In genomic region chr12:107661830-107662229, GRCh38 we compare ENCODE assay signal across 27 cellular contexts. TPM values are rescaled to one million over a fixed set of nuclear protein-coding genes. Genes with fewer than 3 reads are reported as not detected.
DNase-seq lines count a peak whose midpoint lies in the region; ATAC-seq and TF ChIP-seq lines count a peak whose summit lies in the region.
"Had no signal": no experiment of that assay in that cellular context is flagged by ENCODE, and none has a peak within 500 bp of the region (broad histone marks: within the 10 kb centered on the region; RNA-seq: fewer than 3 reads in every experiment).

No MANE protein-coding gene starts in this region.

- H3K4me1 Mint-ChIP-seq in activated naive CD4-positive, alpha-beta T cell treated with anti-CD3 and anti-CD28 coated beads for 36 hours (ENCODE audit: low read depth) = peaks cover 20% of the 10 kb centered on the region
- H3K4me1 Mint-ChIP-seq in activated naive CD4-positive, alpha-beta T cell treated with anti-CD3 and anti-CD28 coated beads, Interleukin-2, amount 10 ng/mL, durations not matched to agents 7 days and 5 days = peaks cover 10% of the 10 kb centered on the region
- peaks cover 13% of the 10 kb centered on the region for H3K4me1 Mint-ChIP-seq in stimulated activated memory B cell treated with anti-CD40 and anti-IgM and Interleukin-4, amounts not matched to agents 10 μg/mL and 1 μg/mL and 100 μg/mL, for 72 hours

- peak; percentile 17 for DNase-seq in activated naive CD4-positive, alpha-beta T cell treated with anti-CD3 and anti-CD28 coated beads for 36 hours
- DNase-seq in activated naive CD4-positive, alpha-beta T cell treated with anti-CD3 and anti-CD28 coated beads, Interleukin-2, amount 10 ng/mL, durations not matched to agents 7 days and 5 days = no peak
- no peak for DNase-seq in NCI-H1105 (lab: John Stamatoyannopoulos, UW)
- no peak for DNase-seq in posterior cingulate gyrus
- no peak for DNase-seq in kidney glomerular epithelial cell (lab: John Stamatoyannopoulos, UW)
- DNase-seq: CD8-positive, alpha-beta T cell; effector CD4-positive, alpha-beta T cell; H9; hypothalamus; NCI-H146; NCI-H2107; NCI-H446; NCI-H82; pancreas; SIG-M5; uterus had no signal

- no peak overlapping the region for H3K9ac ChIP-seq in OCI-LY3 (ENCODE audit: low read length)

- no peak overlapping the region for H2AFZ ChIP-seq in OCI-LY3 (ENCODE audit: low read depth, low read length)

- no peaks in the 10 kb centered on the region for H3K27me3 Mint-ChIP-seq in activated naive CD4-positive, alpha-beta T cell treated with anti-CD3 and anti-CD28 coated beads for 36 hours (ENCODE audit: low read depth)
- peaks cover 9% of the 10 kb centered on the region for H3K27me3 Mint-ChIP-seq in activated naive CD4-positive, alpha-beta T cell treated with anti-CD3 and anti-CD28 coated beads, Interleukin-2, amount 10 ng/mL, durations not matched to agents 7 days and 5 days
- peaks cover 45% of the 10 kb centered on the region for H3K27me3 Mint-ChIP-seq in stimulated activated memory B cell treated with anti-CD40 and anti-IgM and Interleukin-4, amounts not matched to agents 10 μg/mL and 1 μg/mL and 100 μg/mL, for 72 hours

- H3K36me3 Mint-ChIP-seq in activated naive CD4-positive, alpha-beta T cell treated with anti-CD3 and anti-CD28 coated beads for 36 hours (ENCODE audit: low read depth) = peaks cover 2% of the 10 kb centered on the region
- peaks cover 8% of the 10 kb centered on the region for H3K36me3 Mint-ChIP-seq in activated naive CD4-positive, alpha-beta T cell treated with anti-CD3 and anti-CD28 coated beads, Interleukin-2, amount 10 ng/mL, durations not matched to agents 7 days and 5 days
- no peaks in the 10 kb centered on the region for H3K36me3 Mint-ChIP-seq in stimulated activated memory B cell treated with anti-CD40 and anti-IgM and Interleukin-4, amounts not matched to agents 10 μg/mL and 1 μg/mL and 100 μg/mL, for 72 hours
- H3K36me3 Mint-ChIP-seq: activated naive CD4-positive, alpha-beta T cell treated with anti-CD3 and anti-CD28 coated beads, Interleukin-2, amount 50 U/mL, for 72 hours; memory B cell had no signal

- no peaks in the 10 kb centered on the region for H3K9me3 Mint-ChIP-seq in activated naive CD4-positive, alpha-beta T cell treated with anti-CD3 and anti-CD28 coated beads for 36 hours
- H3K9me3 Mint-ChIP-seq in activated naive CD4-positive, alpha-beta T cell treated with anti-CD3 and anti-CD28 coated beads, Interleukin-2, amount 10 ng/mL, durations not matched to agents 7 days and 5 days = no peaks in the 10 kb centered on the region
- H3K9me3 Mint-ChIP-seq in stimulated activated memory B cell treated with anti-CD40 and anti-IgM and Interleukin-4, amounts not matched to agents 10 μg/mL and 1 μg/mL and 100 μg/mL, for 72 hours = no peaks in the 10 kb centered on the region
- H3K9me3 Mint-ChIP-seq: activated T-helper 2 cell treated with anti-CD3 and anti-CD28 coated beads, Interferon-gamma antibody, Interleukin-2, Interleukin-4, amounts not matched to agents 10 μg/mL and 5 μg/mL and 100 μg/mL, durations not matched to agents 14 hours and 24 hours and 36 hours; CD8-positive, alpha-beta T cell; H9; memory B cell; stimulated activated naive CD8-positive, alpha-beta T cell treated with anti-CD3 and anti-CD28 coated beads, Interleukin-15, Interleukin-2, amounts not matched to agents 100 ng/mL and 50 ng/mL, for 24 hours had no signal

- ATAC-seq in GM21447 (IDR thresholded peaks at IDR 0.05; ENCODE audit: unreplicated experiment) = peak; percentile 70
- ATAC-seq in stimulated activated memory B cell treated with anti-CD40 and anti-IgM and Interleukin-4, amounts not matched to agents 10 μg/mL and 1 μg/mL and 100 μg/mL, for 72 hours = peak; percentile 51
- ATAC-seq: CD8-positive, alpha-beta T cell had no signal

- no peak overlapping the region for H3K27ac ChIP-seq in OCI-LY3 (ENCODE audit: low read length)
- H3K27ac ChIP-seq: breast epithelium, epithelial cell of prostate, pancreas, thoracic aorta, uterus had no signal

- intact Hi-C loops in activated naive CD4-positive, alpha-beta T cell treated with anti-CD3 and anti-CD28 coated beads for 36 hours (cut with micrococcal nuclease) = no loop called here
- intact Hi-C loops in posterior cingulate gyrus (cut with DNase I) = no loop called here

- no peaks in the 10 kb centered on the region for H4K20me1 ChIP-seq in OCI-LY3 (ENCODE audit: insufficient read depth, low read length)

- TF ChIP-seq CTCF in OCI-LY3 (IDR thresholded peaks at IDR 0.05; ENCODE audit: low read depth, low read length) = no peak

- no peaks in the 10 kb centered on the region for H3K36me3 ChIP-seq in OCI-LY3 (replicated peaks; ENCODE audit: low read depth, low read length)
- H3K36me3 ChIP-seq: breast epithelium, pancreas, thoracic aorta, uterus had no signal

- CTCF ChIA-PET in activated naive CD4-positive, alpha-beta T cell treated with anti-CD3 and anti-CD28 coated beads for 36 hours (lab: Charles Lee) = interaction anchor here (1.6 kb wide), 2 partner anchors 9 to 14 kb away, joined by 6 read pairs; no protein-coding TSS in a partner anchor
- CTCF ChIA-PET in activated naive CD4-positive, alpha-beta T cell treated with anti-CD3 and anti-CD28 coated beads, Interleukin-2, amount 10 ng/mL, durations not matched to agents 7 days and 5 days (lab: Charles Lee) = interaction anchor here (2.5 kb wide), 1 partner anchor 9 kb away, joined by 9 read pairs; no protein-coding TSS in a partner anchor

- H3K4me1 ChIP-seq in OCI-LY3 (ENCODE audit: low read length) = peaks cover 18% of the 10 kb centered on the region
- H3K4me1 ChIP-seq: breast epithelium, pancreas, uterus had no signal

- H3K27ac Mint-ChIP-seq in activated naive CD4-positive, alpha-beta T cell treated with anti-CD3 and anti-CD28 coated beads for 36 hours = no peak overlapping the region
- no peak overlapping the region for H3K27ac Mint-ChIP-seq in activated naive CD4-positive, alpha-beta T cell treated with anti-CD3 and anti-CD28 coated beads, Interleukin-2, amount 10 ng/mL, durations not matched to agents 7 days and 5 days
- H3K27ac Mint-ChIP-seq in stimulated activated memory B cell treated with anti-CD40 and anti-IgM and Interleukin-4, amounts not matched to agents 10 μg/mL and 1 μg/mL and 100 μg/mL, for 72 hours = no peak overlapping the region
- H3K27ac Mint-ChIP-seq: activated naive CD4-positive, alpha-beta T cell treated with anti-CD3 and anti-CD28 coated beads, Interleukin-2, amount 50 U/mL, for 72 hours; activated T-helper 2 cell treated with anti-CD3 and anti-CD28 coated beads, Interferon-gamma antibody, Interleukin-2, Interleukin-4, amounts not matched to agents 10 μg/mL and 5 μg/mL and 100 μg/mL, durations not matched to agents 14 hours and 24 hours and 36 hours; CD8-positive, alpha-beta T cell; memory B cell; stimulated activated naive CD8-positive, alpha-beta T cell treated with anti-CD3 and anti-CD28 coated beads, Interleukin-15, Interleukin-2, amounts not matched to agents 100 ng/mL and 50 ng/mL, for 24 hours had no signal

- H3K4me3 ChIP-seq in OCI-LY3 (ENCODE audit: low read length) = 0 out of 2 replicates have a peak overlapping the region, but pooled peaks have one; percentile 9
- H3K4me3 ChIP-seq: breast epithelium, pancreas, smooth muscle cell, thoracic aorta, uterus had no signal

- H3K4me2 ChIP-seq in OCI-LY3 (ENCODE audit: low read length) = peak overlapping the region; percentile 43
- H3K4me2 ChIP-seq: smooth muscle cell had no signal

- peaks cover 7% of the 10 kb centered on the region for H3K27me3 ChIP-seq in OCI-LY3 (ENCODE audit: low read depth, low read length)
- H3K27me3 ChIP-seq: breast epithelium, pancreas, uterus had no signal

- no peak overlapping the region for H3K4me3 Mint-ChIP-seq in activated naive CD4-positive, alpha-beta T cell treated with anti-CD3 and anti-CD28 coated beads for 36 hours
- H3K4me3 Mint-ChIP-seq in activated naive CD4-positive, alpha-beta T cell treated with anti-CD3 and anti-CD28 coated beads, Interleukin-2, amount 10 ng/mL, durations not matched to agents 7 days and 5 days = no peak overlapping the region
- no peak overlapping the region for H3K4me3 Mint-ChIP-seq in stimulated activated memory B cell treated with anti-CD40 and anti-IgM and Interleukin-4, amounts not matched to agents 10 μg/mL and 1 μg/mL and 100 μg/mL, for 72 hours
- H3K4me3 Mint-ChIP-seq: CD8-positive, alpha-beta T cell; H9; memory B cell; stimulated activated naive CD8-positive, alpha-beta T cell treated with anti-CD3 and anti-CD28 coated beads, Interleukin-15, Interleukin-2, amounts not matched to agents 100 ng/mL and 50 ng/mL, for 24 hours had no signal

- no peaks in the 10 kb centered on the region for H3K79me2 ChIP-seq in OCI-LY3 (ENCODE audit: low read length)

- H3K9me3 ChIP-seq in OCI-LY3 (ENCODE audit: insufficient read depth, low read length) = no peaks in the 10 kb centered on the region
- H3K9me3 ChIP-seq: breast epithelium, pancreas, thoracic aorta, uterus had no signal

RNA-seq across cellular contexts. Expression of gene PWP1, which starts 23.8 kb away (rescaled TPM):
- 10 to 100 TPM; 35.0 to 37.1 TPM for total RNA-seq in activated naive CD4-positive, alpha-beta T cell treated with anti-CD3 and anti-CD28 coated beads for 36 hours
